Comparison of ENCODE assay signal across 1 cellular context in the genomic region with DNA sequence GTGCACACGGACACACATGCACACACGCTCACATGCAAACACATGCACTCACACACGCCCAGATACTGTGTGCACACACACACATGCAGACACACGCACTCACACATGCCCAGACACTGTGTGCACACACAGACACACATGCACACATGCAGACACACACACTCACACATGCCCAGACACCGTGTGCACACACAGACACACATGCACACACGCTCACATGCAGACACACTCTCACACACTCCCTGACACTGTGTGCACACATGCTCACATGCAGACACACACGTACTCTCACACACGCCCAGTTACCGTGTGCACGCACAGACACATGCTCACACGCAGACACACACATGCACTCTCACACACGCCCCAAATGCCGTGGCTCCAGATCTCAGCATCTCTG.
TF ChIP-seq lines count a peak whose summit lies in the region.

No MANE protein-coding gene starts in this region.

TF ChIP-seq in IMR-90, 13 proteins besides CTCF, POLR2A, EP300 and RAD21:
- TF ChIP-seq MAFK (IDR thresholded peaks at IDR 0.05; ENCODE audit: low read depth, low read length) (no peak), SMC3 (IDR thresholded peaks at IDR 0.05; ENCODE audit: low read depth, low read length) (no peak), RFX5 (IDR thresholded peaks at IDR 0.05; ENCODE audit: low read depth, low read length) (no peak), CHD1 (IDR thresholded peaks at IDR 0.05; ENCODE audit: low read depth, low read length) (no peak), MAZ (IDR thresholded peaks at IDR 0.05; ENCODE audit: borderline replicate concordance, low read depth, low read length) (no peak), NFE2L2 (IDR thresholded peaks at IDR 0.05; ENCODE audit: low read depth, low read length) (no peak), MXI1 (IDR thresholded peaks at IDR 0.05; ENCODE audit: borderline replicate concordance, low read depth, low read length) (no peak), RCOR1 (IDR thresholded peaks at IDR 0.05; ENCODE audit: insufficient replicate concordance, low read length) (no peak), FOS (IDR thresholded peaks at IDR 0.05; ENCODE audit: low read depth, low read length) (no peak), BHLHE40 (IDR thresholded peaks at IDR 0.05; ENCODE audit: low read depth, low read length) (no peak), CEBPB (IDR thresholded peaks at IDR 0.05; ENCODE audit: low read depth, low read length) (no peak)
- TF ChIP-seq, protein P1, sequence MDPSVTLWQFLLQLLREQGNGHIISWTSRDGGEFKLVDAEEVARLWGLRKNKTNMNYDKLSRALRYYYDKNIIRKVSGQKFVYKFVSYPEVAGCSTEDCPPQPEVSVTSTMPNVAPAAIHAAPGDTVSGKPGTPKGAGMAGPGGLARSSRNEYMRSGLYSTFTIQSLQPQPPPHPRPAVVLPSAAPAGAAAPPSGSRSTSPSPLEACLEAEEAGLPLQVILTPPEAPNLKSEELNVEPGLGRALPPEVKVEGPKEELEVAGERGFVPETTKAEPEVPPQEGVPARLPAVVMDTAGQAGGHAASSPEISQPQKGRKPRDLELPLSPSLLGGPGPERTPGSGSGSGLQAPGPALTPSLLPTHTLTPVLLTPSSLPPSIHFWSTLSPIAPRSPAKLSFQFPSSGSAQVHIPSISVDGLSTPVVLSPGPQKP (IDR thresholded peaks at IDR 0.05; ENCODE audit: borderline replicate concordance, low read depth, low read length), result no peak
- TF ChIP-seq, protein P2, sequence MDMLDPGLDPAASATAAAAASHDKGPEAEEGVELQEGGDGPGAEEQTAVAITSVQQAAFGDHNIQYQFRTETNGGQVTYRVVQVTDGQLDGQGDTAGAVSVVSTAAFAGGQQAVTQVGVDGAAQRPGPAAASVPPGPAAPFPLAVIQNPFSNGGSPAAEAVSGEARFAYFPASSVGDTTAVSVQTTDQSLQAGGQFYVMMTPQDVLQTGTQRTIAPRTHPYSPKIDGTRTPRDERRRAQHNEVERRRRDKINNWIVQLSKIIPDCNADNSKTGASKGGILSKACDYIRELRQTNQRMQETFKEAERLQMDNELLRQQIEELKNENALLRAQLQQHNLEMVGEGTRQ (IDR thresholded peaks at IDR 0.05; ENCODE audit: low read depth, low read length), result no peak
